In the genomic region with DNA sequence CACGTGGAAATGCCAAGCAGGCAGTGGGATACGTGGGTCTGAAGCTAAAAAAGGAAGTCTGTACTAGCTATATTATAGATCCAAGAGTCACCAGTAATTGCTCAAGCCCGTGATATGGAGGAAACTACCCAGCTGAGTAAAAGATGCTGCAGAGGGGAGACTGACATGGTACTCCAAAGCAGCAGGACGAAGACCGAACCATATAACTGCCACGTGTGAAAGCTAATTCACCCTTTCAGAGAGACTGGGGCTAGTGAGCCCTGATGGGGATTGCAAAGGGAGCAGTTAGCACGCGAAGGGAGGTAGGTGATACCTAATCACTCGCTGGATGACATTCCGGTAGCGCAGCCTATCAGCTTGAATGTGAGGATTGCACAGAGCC, we compare ENCODE assay signal across 8 cellular contexts. TPM values are rescaled to one million over a fixed set of nuclear protein-coding genes. Genes with fewer than 3 reads are reported as not detected.
DNase-seq lines count a peak whose midpoint lies in the region; ATAC-seq, FAIRE-seq and TF ChIP-seq lines count a peak whose summit lies in the region.

No MANE protein-coding gene starts in this region.

- peaks cover 0 to 2% of the 10 kb centered on the region in 2 donors for H3K27me3 Mint-ChIP-seq in CD8-positive, alpha-beta memory T cell
- H3K27me3 Mint-ChIP-seq in T-cell = no peaks in the 10 kb centered on the region

- FAIRE-seq in GM12891 (lab: Jason Lieb, UNC) = no peak

- H3K27ac Mint-ChIP-seq in CD8-positive, alpha-beta memory T cell = peak overlapping the region; percentile 95 to 100 (median 99)
- H3K27ac Mint-ChIP-seq in T-cell = peak overlapping the region; percentile 99

- peaks cover 18% of the 10 kb centered on the region for H3K36me3 ChIP-seq in CD8-positive, alpha-beta memory T cell (ENCODE audit: insufficient read depth, low read length)
- no peaks in the 10 kb centered on the region for H3K36me3 ChIP-seq in neutrophil

- ATAC-seq in GM19452 (IDR thresholded peaks at IDR 0.05; ENCODE audit: unreplicated experiment) (peak; percentile 25), HG03521 (IDR thresholded peaks at IDR 0.05; ENCODE audit: unreplicated experiment) (peak; percentile 23), T-cell (replicated peaks in 1 of 4) (peak; percentile 48 to 58 (median 55)), HG03039 (IDR thresholded peaks at IDR 0.05; ENCODE audit: unreplicated experiment) (no peak)

- H3K4me3 Mint-ChIP-seq in CD8-positive, alpha-beta memory T cell = peak overlapping the region; percentile 93 to 100 (median 95)
- peak overlapping the region; percentile 91 to 98 (median 96) for H3K4me3 Mint-ChIP-seq in T-cell

- no peaks in the 10 kb centered on the region for H3K27me3 ChIP-seq in CD8-positive, alpha-beta memory T cell (ENCODE audit: insufficient read depth, low read length, poor library complexity, severe bottlenecking)
- H3K27me3 ChIP-seq in neutrophil = no peaks in the 10 kb centered on the region

- H3K4me1 Mint-ChIP-seq in CD8-positive, alpha-beta memory T cell = peaks cover 53 to 75% (median 63%) of the 10 kb centered on the region in 3 donors
- peaks cover 49 to 73% (median 63%) of the 10 kb centered on the region in 3 donors for H3K4me1 Mint-ChIP-seq in T-cell

- H3K36me3 Mint-ChIP-seq in CD8-positive, alpha-beta memory T cell = peaks cover 0 to 64% (median 18%) of the 10 kb centered on the region in 3 donors
- H3K36me3 Mint-ChIP-seq in T-cell = peaks cover 45% of the 10 kb centered on the region

- no peak for TF ChIP-seq CTCF in epithelial cell of proximal tubule (conservative IDR thresholded peaks at IDR 0.05; ENCODE audit: low read depth, low read length)
- TF ChIP-seq CTCF in neutrophil (IDR thresholded peaks at IDR 0.05) = no peak

- H3K4me3 ChIP-seq in CD8-positive, alpha-beta memory T cell (ENCODE audit: low read length) = peak overlapping the region; percentile 96
- H3K4me3 ChIP-seq in epithelial cell of proximal tubule (ENCODE audit: low read depth, low read length) (peak overlapping the region; percentile 91), neutrophil (ENCODE audit: low read depth in 1 of 2, low read length in 1 of 2) (peak overlapping the region; percentile 70 to 83)

- no peaks in the 10 kb centered on the region for H3K9me3 ChIP-seq in CD8-positive, alpha-beta memory T cell (ENCODE audit: low read length)
- H3K9me3 ChIP-seq in neutrophil = no peaks in the 10 kb centered on the region

- no peak for TF ChIP-seq POLR2A in GM12891 (IDR thresholded peaks at IDR 0.05; ENCODE audit: low read depth, low read length)

- H3K9me3 Mint-ChIP-seq in CD8-positive, alpha-beta memory T cell = no peaks in the 10 kb centered on the region
- H3K9me3 Mint-ChIP-seq in T-cell = no peaks in the 10 kb centered on the region

- CTCF ChIA-PET in CD8-positive, alpha-beta memory T cell (lab: Charles Lee) = interaction anchor here (0.7 to 5.8 kb wide), 20 partner anchors 13 to 832 kb away, joined by 3 to 95 read pairs (median 6); a partner anchor contains a TSS
- CTCF ChIA-PET in T-cell (lab: Charles Lee) = interaction anchor here (0.6 to 4.2 kb wide), 26 partner anchors 13 to 832 kb away, joined by 3 to 69 read pairs (median 4); a partner anchor contains a TSS

- DNase-seq in CD8-positive, alpha-beta memory T cell = peak in 1 of 5 donors; percentile 81
- peak in 19 of 34 experiments; percentile 34 to 65 (median 47) for DNase-seq in T-cell
- no peak for DNase-seq in epithelial cell of proximal tubule (ENCODE audit: low read depth)
- DNase-seq in GM12891 (ENCODE audit: insufficient read length, low spot score) = no peak

- POLR2A ChIA-PET in CD8-positive, alpha-beta memory T cell (lab: Charles Lee) = interaction anchor here (0.8 to 3.9 kb wide), 11 partner anchors 9 to 437 kb away, joined by 3 to 95 read pairs (median 7); a partner anchor contains a TSS
- POLR2A ChIA-PET in T-cell (lab: Charles Lee) = interaction anchor here (0.6 to 3.8 kb wide), 21 partner anchors 9 to 607 kb away, joined by 3 to 110 read pairs (median 5); a partner anchor contains a TSS

- peaks cover 38% of the 10 kb centered on the region for H3K4me1 ChIP-seq in CD8-positive, alpha-beta memory T cell (ENCODE audit: insufficient read depth, low read length)
- peaks cover 65 to 71% of the 10 kb centered on the region in 2 experiments for H3K4me1 ChIP-seq in neutrophil (ENCODE audit: control insufficient read depth in 1 of 2, insufficient read depth in 1 of 2, low read depth in 1 of 2, low read length in 1 of 2)

- H3K27ac ChIP-seq in CD8-positive, alpha-beta memory T cell (ENCODE audit: low read depth, low read length) = peak overlapping the region; percentile 94
- peak overlapping the region; percentile 93 for H3K27ac ChIP-seq in neutrophil

TF ChIP-seq in GM12891, 5 proteins besides CTCF, POLR2A, EP300 and RAD21:
- no peak for TF ChIP-seq POLR2AphosphoS5 (IDR thresholded peaks at IDR 0.05; ENCODE audit: low read depth, low read length)
TF ChIP-seq in GM12891: peak in this region for 0.

RNA-seq across cellular contexts. Expression of a gene that starts 0.3 kb away (rescaled TPM):
- total RNA-seq in CD8-positive, alpha-beta memory T cell = 10 to 100 TPM; 33.7 to 36.2 TPM
- polyA plus RNA-seq in CD8-positive, alpha-beta memory T cell = 12.1 TPM
- 10 to 100 TPM; 57.8 to 66.4 (median 61.5) TPM for total RNA-seq in T-cell
- total RNA-seq in epithelial cell of proximal tubule = 9.8 and 12.3 TPM in 2 replicates
- 19.3 TPM for polyA plus RNA-seq in GM12891 (2012; ENCODE audit: low read depth, missing spikeins)

RNA-seq across cellular contexts. Expression of a gene that starts 0.8 kb away (rescaled TPM):
- 10 to 100 TPM; 31.2 to 32.1 TPM for total RNA-seq in CD8-positive, alpha-beta memory T cell
- polyA plus RNA-seq in CD8-positive, alpha-beta memory T cell = 5.1 TPM
- 1 to 10 TPM; 5.6 to 6.1 (median 5.9) TPM for total RNA-seq in T-cell
- total RNA-seq in epithelial cell of proximal tubule = 7.0 and 14.1 TPM in 2 replicates
- polyA plus RNA-seq in GM12891 (2012; ENCODE audit: low read depth, missing spikeins) = 5.7 TPM

RNA-seq across cellular contexts. Expression of a gene that starts 16.9 kb away (rescaled TPM):
- 1 to 10 TPM; 1.2 to 1.9 TPM for total RNA-seq in CD8-positive, alpha-beta memory T cell
- not detected for polyA plus RNA-seq in CD8-positive, alpha-beta memory T cell
- total RNA-seq in T-cell (1 to 10 TPM; 1.2 to 5.8 (median 1.7) TPM), epithelial cell of proximal tubule (0.06 and 0.14 TPM in 2 replicates)
- polyA plus RNA-seq in GM12891 (2012; ENCODE audit: low read depth, missing spikeins) = 0.42 TPM

RNA-seq across cellular contexts. Expression of a gene that starts 24.8 kb away (rescaled TPM):
- 10 to 100 TPM; 80.9 to 81.2 TPM for total RNA-seq in CD8-positive, alpha-beta memory T cell
- polyA plus RNA-seq in CD8-positive, alpha-beta memory T cell = 19.4 TPM
- total RNA-seq in T-cell (100 to 1,000 TPM in 4 of 5 donors, 10 to 100 TPM in 1; 99.5 to 189 (median 103) TPM), epithelial cell of proximal tubule (12.7 and 19.2 TPM in 2 replicates)
- 7.6 TPM for polyA plus RNA-seq in GM12891 (2012; ENCODE audit: low read depth, missing spikeins)

RNA-seq across cellular contexts. Expression of a gene that starts 32.8 kb away (rescaled TPM):
- 10 to 100 TPM; 57.7 to 66.5 TPM for total RNA-seq in CD8-positive, alpha-beta memory T cell
- 83.2 TPM for polyA plus RNA-seq in CD8-positive, alpha-beta memory T cell
- 10 to 100 TPM; 25.6 to 45.9 (median 26.6) TPM for total RNA-seq in T-cell
- total RNA-seq in epithelial cell of proximal tubule = 0.07 TPM in 1 of 2 replicates, not detected in the other
- 19.8 TPM for polyA plus RNA-seq in GM12891 (2012; ENCODE audit: low read depth, missing spikeins)

Comparison
In these comparisons a context has a peak if more than half of its experiments do, and no peak if none do; other contexts are left out.
1. DNase-seq: peak in T-cell (19 of 34); none in epithelial cell of proximal tubule (single experiment) and GM12891 (single experiment).
2. Peak in every context shown above with its lines, with median percentiles within 50 percentile points of each other: H3K4me3 ChIP-seq.